ENCODE assay signal across 9 cellular contexts in genomic region chr6:144343736-144344428, GRCh38. TPM values are rescaled to one million over a fixed set of nuclear protein-coding genes. Genes with fewer than 3 reads are reported as not detected.
DNase-seq lines count a peak whose midpoint lies in the region; ATAC-seq and FAIRE-seq lines count a peak whose summit lies in the region.
"Had no signal": no experiment of that assay in that cellular context is flagged by ENCODE, and none has a peak within 500 bp of the region (broad histone marks: within the 10 kb centered on the region; RNA-seq: fewer than 3 reads in every experiment).

No MANE protein-coding gene starts in this region.

- peaks cover 1% of the 10 kb centered on the region for H3K27me3 Mint-ChIP-seq in IgD-negative memory B cell

- H3K4me3 ChIP-seq in mesodermal cell (ENCODE audit: extremely low read depth, insufficient read depth, low read length, poor library complexity, severe bottlenecking): no peak overlapping the region

- peak; percentile 52 for ATAC-seq in GM21447 (IDR thresholded peaks at IDR 0.05; ENCODE audit: unreplicated experiment)
- ATAC-seq in activated naive CD4-positive, alpha-beta T cell treated with anti-CD3 and anti-CD28 coated beads, Interleukin-2, amount 50 U/mL, for 72 hours: peak; percentile 60 to 71

- H3K4me3 Mint-ChIP-seq in IgD-negative memory B cell: peak overlapping the region; percentile 90 to 95 (median 92)

- peaks cover 4% of the 10 kb centered on the region for H3K36me3 Mint-ChIP-seq in IgD-negative memory B cell
- H3K36me3 Mint-ChIP-seq in activated naive CD4-positive, alpha-beta T cell treated with anti-CD3 and anti-CD28 coated beads, Interleukin-2, amount 50 U/mL, for 72 hours: peaks cover 0 to 20% of the 10 kb centered on the region in 2 donors

- H3K27ac ChIP-seq in mesodermal cell (ENCODE audit: low read depth, low read length, severe bottlenecking): peak overlapping the region; percentile 67

- peaks cover 60 to 73% (median 60%) of the 10 kb centered on the region in 3 donors for H3K4me1 Mint-ChIP-seq in IgD-negative memory B cell

- peak overlapping the region; percentile 94 to 99 (median 96) for H3K27ac Mint-ChIP-seq in IgD-negative memory B cell
- H3K27ac Mint-ChIP-seq in activated naive CD4-positive, alpha-beta T cell treated with anti-CD3 and anti-CD28 coated beads, Interleukin-2, amount 50 U/mL, for 72 hours: peak overlapping the region; percentile 96 to 99

- peaks cover 0 to 2% (median 0%) of the 10 kb centered on the region in 3 donors for H3K9me3 Mint-ChIP-seq in IgD-negative memory B cell
- peaks cover 3 to 13% of the 10 kb centered on the region in 2 donors for H3K9me3 Mint-ChIP-seq in activated naive CD4-positive, alpha-beta T cell treated with anti-CD3 and anti-CD28 coated beads, Interleukin-2, amount 50 U/mL, for 72 hours

- FAIRE-seq in RCC 7860 (lab: Jason Lieb, UNC): no peak
- FAIRE-seq: islet of Langerhans had no signal

- peaks cover 3% of the 10 kb centered on the region for H3K36me3 ChIP-seq in mesodermal cell (ENCODE audit: control insufficient read depth, insufficient read depth, low read length)

- H3K4me1 ChIP-seq in mesodermal cell (ENCODE audit: control insufficient read depth, insufficient read depth, low read length, poor library complexity, severe bottlenecking): peaks cover 22% of the 10 kb centered on the region

- H3K9me3 ChIP-seq in mesodermal cell (ENCODE audit: control insufficient read depth, low read length): no peaks in the 10 kb centered on the region

- WGBS in mesodermal cell (ENCODE audit: insufficient coverage in 2 of 2), 2 experiments: 81 to 89% methylated on average over 6 to 9 of the region's 10 CpGs

- DNase-seq in GF-D8 (lab: John Stamatoyannopoulos, UW): peak; percentile 77
- no peak for DNase-seq in activated naive CD4-positive, alpha-beta T cell treated with anti-CD3 and anti-CD28 coated beads, Interleukin-2, amount 50 U/mL, for 72 hours (ENCODE audit: low spot score in 2 of 2)
- no peak for DNase-seq in T1000 (lab: John Stamatoyannopoulos, UW)
- no peak for DNase-seq in C1 segment of cervical spinal cord (lab: John Stamatoyannopoulos, UW)
- DNase-seq in RCC 7860 (ENCODE audit: low spot score): no peak

RNA-seq across cellular contexts. Expression of gene UTRN, which starts 58.7 kb away (rescaled TPM):
- 76.7 TPM for polyA plus RNA-seq in IgD-negative memory B cell
- 10 to 100 TPM; 56.9 to 63.4 TPM for total RNA-seq in activated naive CD4-positive, alpha-beta T cell treated with anti-CD3 and anti-CD28 coated beads, Interleukin-2, amount 50 U/mL, for 72 hours
- polyA plus RNA-seq in mesodermal cell (2013, experiment 1 of 2): 53.3 TPM
- polyA plus RNA-seq in mesodermal cell (2013, experiment 2 of 2): 48.2 TPM
